8 cellular contexts compared by ENCODE assay signal in genomic region chr12:110826592-110827200, GRCh38. TPM values are rescaled to one million over a fixed set of nuclear protein-coding genes. Genes with fewer than 3 reads are reported as not detected.
DNase-seq lines count a peak whose midpoint lies in the region; ATAC-seq and TF ChIP-seq lines count a peak whose summit lies in the region.

No MANE protein-coding gene starts in this region.

- peak; percentile 94 for TF ChIP-seq RAD21 in Ishikawa (IDR thresholded peaks at IDR 0.05; ENCODE audit: low read depth)

- H3K4me3 ChIP-seq in AG04449 (ENCODE audit: low read depth, low read length): peak overlapping the region; percentile 35
- H3K4me3 ChIP-seq in OCI-LY7 (ENCODE audit: low read depth, low read length, poor library complexity, severe bottlenecking): no peak overlapping the region
- H3K4me3 ChIP-seq in esophagus muscularis mucosa: peak overlapping the region in 1 of 4 donors; percentile 21

- no peaks in the 10 kb centered on the region for H3K79me2 ChIP-seq in OCI-LY7 (ENCODE audit: insufficient read depth, low read depth, low read length)

- TF ChIP-seq EP300 in Ishikawa (IDR thresholded peaks at IDR 0.05; ENCODE audit: borderline replicate concordance): no peak
- TF ChIP-seq EP300 in esophagus muscularis mucosa (IDR thresholded peaks at IDR 0.05): no peak

- H3K9me2 ChIP-seq in OCI-LY7 (ENCODE audit: insufficient read depth, low read length): no peaks in the 10 kb centered on the region

- H3K36me3 ChIP-seq in OCI-LY7 (ENCODE audit: insufficient read depth, low read length) (no peaks in the 10 kb centered on the region), esophagus muscularis mucosa (no peaks in the 10 kb centered on the region)

- H3K27ac ChIP-seq in OCI-LY7 (ENCODE audit: low read depth, low read length, poor library complexity, severe bottlenecking) (no peak overlapping the region), esophagus muscularis mucosa (replicated peaks in 1 of 4) (no peak overlapping the region)

- H3K36me3 Mint-ChIP-seq in natural killer cell: no peaks in the 10 kb centered on the region
- H3K36me3 Mint-ChIP-seq in stimulated activated memory B cell treated with anti-CD40 and anti-IgM and Interleukin-4, amounts not matched to agents 10 μg/mL and 1 μg/mL and 100 μg/mL, for 72 hours: no peaks in the 10 kb centered on the region

- H3K4me1 Mint-ChIP-seq in natural killer cell: no peaks in the 10 kb centered on the region
- H3K4me1 Mint-ChIP-seq in stimulated activated memory B cell treated with anti-CD40 and anti-IgM and Interleukin-4, amounts not matched to agents 10 μg/mL and 1 μg/mL and 100 μg/mL, for 72 hours: peaks cover 8% of the 10 kb centered on the region

- H3K27me3 Mint-ChIP-seq in natural killer cell (ENCODE audit: low read depth in 2 of 2): peaks cover 0 to 7% of the 10 kb centered on the region in 2 donors
- no peaks in the 10 kb centered on the region for H3K27me3 Mint-ChIP-seq in stimulated activated memory B cell treated with anti-CD40 and anti-IgM and Interleukin-4, amounts not matched to agents 10 μg/mL and 1 μg/mL and 100 μg/mL, for 72 hours

- H3K27me3 ChIP-seq in esophagus muscularis mucosa: no peaks in the 10 kb centered on the region

- no peak overlapping the region for H3K4me3 Mint-ChIP-seq in natural killer cell
- peak overlapping the region; percentile 79 for H3K4me3 Mint-ChIP-seq in stimulated activated memory B cell treated with anti-CD40 and anti-IgM and Interleukin-4, amounts not matched to agents 10 μg/mL and 1 μg/mL and 100 μg/mL, for 72 hours

- H3K4me2 ChIP-seq in OCI-LY7 (ENCODE audit: low read length): peak overlapping the region; percentile 15; the same call in 1 of the 2 replicates

- intact Hi-C loops in OCI-LY7 (cut with micrococcal nuclease; ENCODE audit: unreplicated experiment) (loop anchor here (1.0 to 5.0 kb wide), 10 partner anchors 47 to 314 kb away; no protein-coding TSS in a partner anchor), esophagus muscularis mucosa (cut with DNase I) (loop anchor here (10.0 kb wide), 1 partner anchor 372 kb away; the partner anchor contains the start of gene ARPC3), natural killer cell (cut with micrococcal nuclease) (loop anchor here (1.0 to 5.0 kb wide), 2 partner anchors 359 to 376 kb away; partner anchors contain the start of genes ARPC3, FAM216A and GPN3)

- H4K20me1 ChIP-seq in OCI-LY7 (ENCODE audit: insufficient read depth, low read length): no peaks in the 10 kb centered on the region

- H3K9me3 Mint-ChIP-seq in natural killer cell: no peaks in the 10 kb centered on the region
- H3K9me3 Mint-ChIP-seq in stimulated activated memory B cell treated with anti-CD40 and anti-IgM and Interleukin-4, amounts not matched to agents 10 μg/mL and 1 μg/mL and 100 μg/mL, for 72 hours: no peaks in the 10 kb centered on the region

- no peak for TF ChIP-seq POLR2A in esophagus muscularis mucosa (IDR thresholded peaks at IDR 0.05; ENCODE audit: low read depth)

- ATAC-seq in GM19025 (IDR thresholded peaks at IDR 0.05; ENCODE audit: low read depth, unreplicated experiment): peak; percentile 60
- peak; percentile 79 to 91 (median 86) for ATAC-seq in natural killer cell
- peak; percentile 97 for ATAC-seq in stimulated activated memory B cell treated with anti-CD40 and anti-IgM and Interleukin-4, amounts not matched to agents 10 μg/mL and 1 μg/mL and 100 μg/mL, for 72 hours

- CTCF ChIA-PET in AG04449 (lab: Yijun Ruan, JAX) (interaction anchor here (0.7 to 2.2 kb wide), 9 partner anchors 9 to 377 kb away, joined by 3 to 9 read pairs (median 4); partner anchors contain the start of gene ARPC3), OCI-LY7 (lab: Charles Lee; ENCODE audit: unreplicated experiment) (interaction anchor here (1.0 kb wide), 1 partner anchor 87 kb away, joined by 3 read pairs; no protein-coding TSS in a partner anchor)

- H2AFZ ChIP-seq in OCI-LY7 (ENCODE audit: low read length): peak overlapping the region; percentile 68

- H3K9me3 ChIP-seq in OCI-LY7 (ENCODE audit: low read length) (no peaks in the 10 kb centered on the region), esophagus muscularis mucosa (no peaks in the 10 kb centered on the region)

- WGBS in esophagus muscularis mucosa: 30% methylated on average over 14 of the region's 14 CpGs

- POLR2A ChIA-PET in AG04449 (lab: Yijun Ruan, JAX) (no interaction called here), OCI-LY7 (lab: Charles Lee) (interaction anchor here (0.6 kb wide), 1 partner anchor 1437 kb away, joined by 4 read pairs; no protein-coding TSS in a partner anchor)

- no TSS peak for BruUV-seq in OCI-LY7 (replicated peaks; lab: Mats Ljungman, UMichigan)

- no peak overlapping the region for H3K27ac Mint-ChIP-seq in natural killer cell
- H3K27ac Mint-ChIP-seq in stimulated activated memory B cell treated with anti-CD40 and anti-IgM and Interleukin-4, amounts not matched to agents 10 μg/mL and 1 μg/mL and 100 μg/mL, for 72 hours: peak overlapping the region; percentile 80

- TF ChIP-seq CTCF in AG04449 (IDR thresholded peaks at IDR 0.05; ENCODE audit: insufficient read depth, low read length, missing control alignments) (peak; percentile 76), OCI-LY7 (conservative IDR thresholded peaks at IDR 0.05; ENCODE audit: low read length) (peak; percentile 98), esophagus muscularis mucosa (IDR thresholded peaks at IDR 0.05) (peak; percentile 62 to 81 (median 75)), natural killer cell (IDR thresholded peaks at IDR 0.05) (peak; percentile 69)

- peak; percentile 9 for DNase-seq in AG04449 (ENCODE audit: low read depth, low spot score)
- DNase-seq in OCI-LY7 (ENCODE audit: low spot score): peak; percentile 92
- peak; percentile 79 for DNase-seq in activated T-cell treated with anti-CD3 and anti-CD28 coated beads for 1 hour (ENCODE audit: low read depth)
- peak; percentile 97 for DNase-seq in esophagus muscularis mucosa (ENCODE audit: extremely low spot score)
- peak; percentile 66 for DNase-seq in natural killer cell

- peaks cover 4% of the 10 kb centered on the region for H3K4me1 ChIP-seq in OCI-LY7 (ENCODE audit: insufficient read depth, low read length, poor library complexity, severe bottlenecking)
- peaks cover 0 to 8% (median 4%) of the 10 kb centered on the region in 4 donors for H3K4me1 ChIP-seq in esophagus muscularis mucosa

TF ChIP-seq in Ishikawa, 13 proteins besides CTCF, POLR2A, EP300 and RAD21:
- TF ChIP-seq YY1 (IDR thresholded peaks at IDR 0.05; ENCODE audit: low read depth) (peak; percentile 75), CREB1 (IDR thresholded peaks at IDR 0.05; ENCODE audit: low read depth) (no peak), NFIC (IDR thresholded peaks at IDR 0.05) (no peak), ZBTB7A (IDR thresholded peaks at IDR 0.05; ENCODE audit: low read depth) (no peak), TEAD4 (IDR thresholded peaks at IDR 0.05) (no peak), CEBPB (IDR thresholded peaks at IDR 0.05) (peak; percentile 97), MAX (IDR thresholded peaks at IDR 0.05) (no peak), TCF12 (IDR thresholded peaks at IDR 0.05; ENCODE audit: low read depth) (no peak)
- TF ChIP-seq, protein P1, sequence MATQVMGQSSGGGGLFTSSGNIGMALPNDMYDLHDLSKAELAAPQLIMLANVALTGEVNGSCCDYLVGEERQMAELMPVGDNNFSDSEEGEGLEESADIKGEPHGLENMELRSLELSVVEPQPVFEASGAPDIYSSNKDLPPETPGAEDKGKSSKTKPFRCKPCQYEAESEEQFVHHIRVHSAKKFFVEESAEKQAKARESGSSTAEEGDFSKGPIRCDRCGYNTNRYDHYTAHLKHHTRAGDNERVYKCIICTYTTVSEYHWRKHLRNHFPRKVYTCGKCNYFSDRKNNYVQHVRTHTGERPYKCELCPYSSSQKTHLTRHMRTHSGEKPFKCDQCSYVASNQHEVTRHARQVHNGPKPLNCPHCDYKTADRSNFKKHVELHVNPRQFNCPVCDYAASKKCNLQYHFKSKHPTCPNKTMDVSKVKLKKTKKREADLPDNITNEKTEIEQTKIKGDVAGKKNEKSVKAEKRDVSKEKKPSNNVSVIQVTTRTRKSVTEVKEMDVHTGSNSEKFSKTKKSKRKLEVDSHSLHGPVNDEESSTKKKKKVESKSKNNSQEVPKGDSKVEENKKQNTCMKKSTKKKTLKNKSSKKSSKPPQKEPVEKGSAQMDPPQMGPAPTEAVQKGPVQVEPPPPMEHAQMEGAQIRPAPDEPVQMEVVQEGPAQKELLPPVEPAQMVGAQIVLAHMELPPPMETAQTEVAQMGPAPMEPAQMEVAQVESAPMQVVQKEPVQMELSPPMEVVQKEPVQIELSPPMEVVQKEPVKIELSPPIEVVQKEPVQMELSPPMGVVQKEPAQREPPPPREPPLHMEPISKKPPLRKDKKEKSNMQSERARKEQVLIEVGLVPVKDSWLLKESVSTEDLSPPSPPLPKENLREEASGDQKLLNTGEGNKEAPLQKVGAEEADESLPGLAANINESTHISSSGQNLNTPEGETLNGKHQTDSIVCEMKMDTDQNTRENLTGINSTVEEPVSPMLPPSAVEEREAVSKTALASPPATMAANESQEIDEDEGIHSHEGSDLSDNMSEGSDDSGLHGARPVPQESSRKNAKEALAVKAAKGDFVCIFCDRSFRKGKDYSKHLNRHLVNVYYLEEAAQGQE (IDR thresholded peaks at IDR 0.05; ENCODE audit: low read depth): no peak

RNA-seq across cellular contexts. Expression of gene CCDC63, which starts 20.1 kb away (rescaled TPM):
- not detected in 2 replicates for total RNA-seq in OCI-LY7 (2014; rRNA removed; shearing (Covaris generic))
- total RNA-seq in OCI-LY7 (2022) (not detected in 2 replicates), esophagus muscularis mucosa (not detected), natural killer cell (not detected)

Comparison
In these comparisons a context has a peak if more than half of its experiments do, and no peak if none do; other contexts are left out.
1. DNase-seq: peak in every context shown above with its lines; median percentile 97 in esophagus muscularis mucosa; 92 in OCI-LY7; 79 in activated T-cell treated with anti-CD3 and anti-CD28 coated beads for 1 hour; 66 in natural killer cell; 9 in AG04449.